ENCODE assay signal across 11 cellular contexts in genomic region chr7:150603600-150603999, GRCh38. TPM values are rescaled to one million over a fixed set of nuclear protein-coding genes. Genes with fewer than 3 reads are reported as not detected.
DNase-seq lines count a peak whose midpoint lies in the region; ATAC-seq lines count a peak whose summit lies in the region.
"Not testable (repeated sequence)": the region's sequence is repeated elsewhere in the genome, so short reads cannot be mapped to it uniquely, and the experiment has no call there.
"Had no signal": no experiment of that assay in that cellular context is flagged by ENCODE, and none has a peak within 500 bp of the region (broad histone marks: within the 10 kb centered on the region; RNA-seq: fewer than 3 reads in every experiment).

No MANE protein-coding gene starts in this region.

- CTCF ChIA-PET in activated CD4-positive, alpha-beta memory T cell treated with anti-CD3 and anti-CD28 coated beads, Interleukin-2, amount 10 ng/mL, durations not matched to agents 7 days and 5 days (lab: Charles Lee), result not testable (repeated sequence)

- H3K27ac Mint-ChIP-seq in CD4-positive, CD25-positive, alpha-beta regulatory T cell, result peak overlapping the region; percentile 16 to 96 (median 40)
- peak overlapping the region; percentile 6 for H3K27ac Mint-ChIP-seq in T-helper 17 cell
- peak overlapping the region; percentile 23 for H3K27ac Mint-ChIP-seq in activated CD4-positive, alpha-beta memory T cell treated with anti-CD3 and anti-CD28 coated beads, Interleukin-2, amount 10 ng/mL, durations not matched to agents 7 days and 5 days
- peak overlapping the region; percentile 34 for H3K27ac Mint-ChIP-seq in activated T-helper 17 cell treated with anti-CD3 and anti-CD28 coated beads, Interleukin-2, amount 50 U/mL, for 72 hours
- H3K27ac Mint-ChIP-seq in activated naive CD8-positive, alpha-beta T cell treated with anti-CD3 and anti-CD28 coated beads for 36 hours, result peak overlapping the region; percentile 79
- peak overlapping the region; percentile 26 for H3K27ac Mint-ChIP-seq in stimulated activated naive CD8-positive, alpha-beta T cell treated with anti-CD3 and anti-CD28 coated beads, Interleukin-15, Interleukin-2, amounts not matched to agents 100 ng/mL and 50 ng/mL, for 24 hours

- H3K9me3 Mint-ChIP-seq in CD4-positive, CD25-positive, alpha-beta regulatory T cell, result peaks cover 1 to 21% (median 5%) of the 10 kb centered on the region in 7 donors
- peaks cover 32% of the 10 kb centered on the region for H3K9me3 Mint-ChIP-seq in activated CD4-positive, alpha-beta memory T cell treated with anti-CD3 and anti-CD28 coated beads, Interleukin-2, amount 10 ng/mL, durations not matched to agents 7 days and 5 days
- not testable (repeated sequence) for H3K9me3 Mint-ChIP-seq in activated T-helper 17 cell treated with anti-CD3 and anti-CD28 coated beads, Interleukin-2, amount 50 U/mL, for 72 hours
- peaks cover 34% of the 10 kb centered on the region for H3K9me3 Mint-ChIP-seq in activated naive CD8-positive, alpha-beta T cell treated with anti-CD3 and anti-CD28 coated beads for 36 hours
- peaks cover 26% of the 10 kb centered on the region for H3K9me3 Mint-ChIP-seq in stimulated activated naive CD8-positive, alpha-beta T cell treated with anti-CD3 and anti-CD28 coated beads, Interleukin-15, Interleukin-2, amounts not matched to agents 100 ng/mL and 50 ng/mL, for 24 hours

- POLR2A ChIA-PET in activated CD4-positive, alpha-beta memory T cell treated with anti-CD3 and anti-CD28 coated beads, Interleukin-2, amount 10 ng/mL, durations not matched to agents 7 days and 5 days (lab: Charles Lee), result interaction anchor here (0.9 kb wide), 1 partner anchor 28 kb away, joined by 5 read pairs; the partner anchor contains the start of gene GIMAP6

- ATAC-seq in CD4-positive, CD25-positive, alpha-beta regulatory T cell (ENCODE audit: low read depth in 2 of 2), result peak; percentile 58 to 66
- peak; percentile 64 for ATAC-seq in T-helper 17 cell
- ATAC-seq in activated T-helper 17 cell treated with anti-CD3 and anti-CD28 coated beads, Interleukin-2, amount 50 U/mL, for 72 hours (replicated peaks), result not testable (repeated sequence)
- ATAC-seq in left ventricle myocardium superior, result peak; percentile 53

- H3K4me3 Mint-ChIP-seq in CD4-positive, CD25-positive, alpha-beta regulatory T cell, result peak overlapping the region; percentile 1 to 64 (median 38)
- H3K4me3 Mint-ChIP-seq in T-helper 17 cell, result peak overlapping the region; percentile 16
- not testable (repeated sequence) for H3K4me3 Mint-ChIP-seq in activated CD4-positive, alpha-beta memory T cell treated with anti-CD3 and anti-CD28 coated beads, Interleukin-2, amount 10 ng/mL, durations not matched to agents 7 days and 5 days; activated naive CD8-positive, alpha-beta T cell treated with anti-CD3 and anti-CD28 coated beads for 36 hours; stimulated activated naive CD8-positive, alpha-beta T cell treated with anti-CD3 and anti-CD28 coated beads, Interleukin-15, Interleukin-2, amounts not matched to agents 100 ng/mL and 50 ng/mL, for 24 hours
- peak overlapping the region; percentile 46 for H3K4me3 Mint-ChIP-seq in activated T-helper 17 cell treated with anti-CD3 and anti-CD28 coated beads, Interleukin-2, amount 50 U/mL, for 72 hours

- not testable (repeated sequence) for H3K4me1 ChIP-seq in CD4-positive, CD25-positive, alpha-beta regulatory T cell (ENCODE audit: control insufficient read depth, insufficient read depth, low read length, poor library complexity, severe bottlenecking)

- H3K36me3 Mint-ChIP-seq in CD4-positive, CD25-positive, alpha-beta regulatory T cell; T-helper 17 cell (ENCODE audit: low read depth); activated T-helper 17 cell treated with anti-CD3 and anti-CD28 coated beads, Interleukin-2, amount 50 U/mL, for 72 hours (ENCODE audit: low read depth); stimulated activated naive CD8-positive, alpha-beta T cell treated with anti-CD3 and anti-CD28 coated beads, Interleukin-15, Interleukin-2, amounts not matched to agents 100 ng/mL and 50 ng/mL, for 24 hours (ENCODE audit: low read depth): not testable (repeated sequence)
- peaks cover 56% of the 10 kb centered on the region for H3K36me3 Mint-ChIP-seq in activated CD4-positive, alpha-beta memory T cell treated with anti-CD3 and anti-CD28 coated beads, Interleukin-2, amount 10 ng/mL, durations not matched to agents 7 days and 5 days (ENCODE audit: low read depth)
- H3K36me3 Mint-ChIP-seq in activated naive CD8-positive, alpha-beta T cell treated with anti-CD3 and anti-CD28 coated beads for 36 hours, result peaks cover 21% of the 10 kb centered on the region

- H3K36me3 ChIP-seq in CD4-positive, CD25-positive, alpha-beta regulatory T cell (ENCODE audit: control insufficient read depth, insufficient read depth, low read length), result not testable (repeated sequence)

- peak in 2 of 3 donors; percentile 36 to 65 for DNase-seq in CD4-positive, CD25-positive, alpha-beta regulatory T cell
- DNase-seq in T-helper 17 cell; activated CD4-positive, alpha-beta memory T cell treated with anti-CD3 and anti-CD28 coated beads, Interleukin-2, amount 10 ng/mL, durations not matched to agents 7 days and 5 days; activated naive CD8-positive, alpha-beta T cell treated with anti-CD3 and anti-CD28 coated beads for 36 hours; left ventricle myocardium superior: not testable (repeated sequence)
- peak; percentile 9 to 47 for DNase-seq in dermis microvascular lymphatic vessel endothelial cell (ENCODE audit: low read depth in 2 of 2)

- not testable (repeated sequence) for H3K27ac ChIP-seq in CD4-positive, CD25-positive, alpha-beta regulatory T cell (ENCODE audit: insufficient read depth, low read length, poor library complexity, severe bottlenecking)

- not testable (repeated sequence) for H3K27me3 ChIP-seq in CD4-positive, CD25-positive, alpha-beta regulatory T cell (ENCODE audit: control insufficient read depth, insufficient read depth, low read length)

- intact Hi-C loops in left ventricle myocardium superior (cut with micrococcal nuclease), result not testable (repeated sequence)

- H3K4me3 ChIP-seq in CD4-positive, CD25-positive, alpha-beta regulatory T cell (ENCODE audit: low read depth, low read length), result not testable (repeated sequence)

- H3K4me1 Mint-ChIP-seq in CD4-positive, CD25-positive, alpha-beta regulatory T cell, result peaks cover 0 to 75% (median 45%) of the 10 kb centered on the region in 4 donors
- peaks cover 23% of the 10 kb centered on the region for H3K4me1 Mint-ChIP-seq in T-helper 17 cell
- H3K4me1 Mint-ChIP-seq in activated CD4-positive, alpha-beta memory T cell treated with anti-CD3 and anti-CD28 coated beads, Interleukin-2, amount 10 ng/mL, durations not matched to agents 7 days and 5 days, result peaks cover 23% of the 10 kb centered on the region
- H3K4me1 Mint-ChIP-seq in activated T-helper 17 cell treated with anti-CD3 and anti-CD28 coated beads, Interleukin-2, amount 50 U/mL, for 72 hours, result peaks cover 22% of the 10 kb centered on the region
- peaks cover 32% of the 10 kb centered on the region for H3K4me1 Mint-ChIP-seq in activated naive CD8-positive, alpha-beta T cell treated with anti-CD3 and anti-CD28 coated beads for 36 hours
- H3K4me1 Mint-ChIP-seq in stimulated activated naive CD8-positive, alpha-beta T cell treated with anti-CD3 and anti-CD28 coated beads, Interleukin-15, Interleukin-2, amounts not matched to agents 100 ng/mL and 50 ng/mL, for 24 hours (ENCODE audit: low read depth), result peaks cover 55% of the 10 kb centered on the region

- not testable (repeated sequence) for H3K9me3 ChIP-seq in CD4-positive, CD25-positive, alpha-beta regulatory T cell (ENCODE audit: control insufficient read depth in 2 of 2, low read length in 2 of 2); T-helper 17 cell (ENCODE audit: control insufficient read depth, low read length, poor library complexity, severe bottlenecking)

- H3K27me3 Mint-ChIP-seq in CD4-positive, CD25-positive, alpha-beta regulatory T cell; T-helper 17 cell; activated CD4-positive, alpha-beta memory T cell treated with anti-CD3 and anti-CD28 coated beads, Interleukin-2, amount 10 ng/mL, durations not matched to agents 7 days and 5 days; activated T-helper 17 cell treated with anti-CD3 and anti-CD28 coated beads, Interleukin-2, amount 50 U/mL, for 72 hours; activated naive CD8-positive, alpha-beta T cell treated with anti-CD3 and anti-CD28 coated beads for 36 hours; stimulated activated naive CD8-positive, alpha-beta T cell treated with anti-CD3 and anti-CD28 coated beads, Interleukin-15, Interleukin-2, amounts not matched to agents 100 ng/mL and 50 ng/mL, for 24 hours: not testable (repeated sequence)

RNA-seq across cellular contexts. Expression of gene GIMAP6, which starts 28.6 kb away (rescaled TPM):
- total RNA-seq in CD4-positive, CD25-positive, alpha-beta regulatory T cell, result 43.8 TPM
- polyA plus RNA-seq in CD4-positive, CD25-positive, alpha-beta regulatory T cell, result 100 to 1,000 TPM; 133 to 236 (median 150) TPM
- total RNA-seq in T-helper 17 cell (10 to 100 TPM; 25.5 to 48.3 TPM), dermis microvascular lymphatic vessel endothelial cell (169 and 251 TPM in 2 replicates), left ventricle myocardium superior (31.5 TPM)
- total RNA-seq in activated CD4-positive, alpha-beta memory T cell treated with anti-CD3 and anti-CD28 coated beads, Interleukin-2, amount 10 ng/mL, durations not matched to agents 7 days and 5 days, result 10 to 100 TPM; 84.9 to 85.9 TPM
- total RNA-seq in activated T-helper 17 cell treated with anti-CD3 and anti-CD28 coated beads, Interleukin-2, amount 50 U/mL, for 72 hours, result 10 to 100 TPM; 42.3 to 57.3 TPM
- 10 to 100 TPM; 34.2 to 34.8 TPM for total RNA-seq in activated naive CD8-positive, alpha-beta T cell treated with anti-CD3 and anti-CD28 coated beads for 36 hours
- total RNA-seq: H1 had no signal
- polyA plus RNA-seq: H1 had no signal

RNA-seq across cellular contexts. Expression of gene GIMAP4, which starts 36.4 kb away (rescaled TPM):
- total RNA-seq in CD4-positive, CD25-positive, alpha-beta regulatory T cell, result 90.1 TPM
- polyA plus RNA-seq in CD4-positive, CD25-positive, alpha-beta regulatory T cell, result 100 to 1,000 TPM; 402 to 667 (median 490) TPM
- total RNA-seq in T-helper 17 cell (100 to 1,000 TPM in 1 of 2 donors, 10 to 100 TPM in 1; 62.1 to 113 TPM), dermis microvascular lymphatic vessel endothelial cell (169 and 262 TPM in 2 replicates), left ventricle myocardium superior (40.2 TPM)
- 100 to 1,000 TPM; 277 to 282 TPM for total RNA-seq in activated CD4-positive, alpha-beta memory T cell treated with anti-CD3 and anti-CD28 coated beads, Interleukin-2, amount 10 ng/mL, durations not matched to agents 7 days and 5 days
- 100 to 1,000 TPM; 102 to 193 TPM for total RNA-seq in activated T-helper 17 cell treated with anti-CD3 and anti-CD28 coated beads, Interleukin-2, amount 50 U/mL, for 72 hours
- 10 to 100 TPM; 72.0 to 72.7 TPM for total RNA-seq in activated naive CD8-positive, alpha-beta T cell treated with anti-CD3 and anti-CD28 coated beads for 36 hours
- total RNA-seq: M059J had no signal
- polyA plus RNA-seq: K562 had no signal

Comparison
In these comparisons a context has a peak if more than half of its experiments do, and no peak if none do; other contexts are left out.
1. H3K27ac Mint-ChIP-seq: peak in every context shown above with its lines; median percentile 79 in activated naive CD8-positive, alpha-beta T cell treated with anti-CD3 and anti-CD28 coated beads for 36 hours; 40 in CD4-positive, CD25-positive, alpha-beta regulatory T cell; 34 in activated T-helper 17 cell treated with anti-CD3 and anti-CD28 coated beads, Interleukin-2, amount 50 U/mL, for 72 hours; 26 in stimulated activated naive CD8-positive, alpha-beta T cell treated with anti-CD3 and anti-CD28 coated beads, Interleukin-15, Interleukin-2, amounts not matched to agents 100 ng/mL and 50 ng/mL, for 24 hours; 23 in activated CD4-positive, alpha-beta memory T cell treated with anti-CD3 and anti-CD28 coated beads, Interleukin-2, amount 10 ng/mL, durations not matched to agents 7 days and 5 days; 6 in T-helper 17 cell.